ENCODE assay signal across 8 cellular contexts in genomic region chr1:46488343-46489168, GRCh38. TPM values are rescaled to one million over a fixed set of nuclear protein-coding genes. Genes with fewer than 3 reads are reported as not detected.
DNase-seq lines count a peak whose midpoint lies in the region; ATAC-seq and TF ChIP-seq lines count a peak whose summit lies in the region.

No MANE protein-coding gene starts in this region.

- no peaks in the 10 kb centered on the region for H3K9me3 ChIP-seq in CD8-positive, alpha-beta T cell (ENCODE audit: low read length)
- H3K9me3 ChIP-seq in HUES64 (ENCODE audit: insufficient read depth, low read depth, low read length): no peaks in the 10 kb centered on the region

- no peak overlapping the region for H3K4me3 ChIP-seq in CD8-positive, alpha-beta T cell (ENCODE audit: low read depth, low read length)
- peak overlapping the region; percentile 50 for H3K4me3 ChIP-seq in HUES64 (ENCODE audit: low read length)

- WGBS in HUES64: 6% methylated on average over 24 of the region's 24 CpGs

- peaks cover 9% of the 10 kb centered on the region for H3K4me1 ChIP-seq in CD8-positive, alpha-beta T cell (ENCODE audit: insufficient read depth, low read length)
- peaks cover 35% of the 10 kb centered on the region for H3K4me1 ChIP-seq in HUES64 (ENCODE audit: insufficient read depth, low read length)

- CTCF ChIA-PET in CD8-positive, alpha-beta T cell (lab: Charles Lee): interaction anchor here (0.7 to 2.9 kb wide), 3 partner anchors 11 to 263 kb away, joined by 3 to 13 read pairs (median 3); no protein-coding TSS in a partner anchor

- POLR2A ChIA-PET in CD8-positive, alpha-beta T cell (lab: Charles Lee): no interaction called here

- H3K36me3 Mint-ChIP-seq in CD8-positive, alpha-beta T cell: no peaks in the 10 kb centered on the region
- no peaks in the 10 kb centered on the region for H3K36me3 Mint-ChIP-seq in memory B cell

- ATAC-seq in CD8-positive, alpha-beta T cell: no peak
- no peak for ATAC-seq in memory B cell (ENCODE audit: low read depth)
- ATAC-seq in GM18505 (IDR thresholded peaks at IDR 0.05; ENCODE audit: unreplicated experiment): no peak
- no peak for ATAC-seq in GM19023 (IDR thresholded peaks at IDR 0.05; ENCODE audit: unreplicated experiment)
- no peak for ATAC-seq in GM19463 (IDR thresholded peaks at IDR 0.05; ENCODE audit: unreplicated experiment)

- no peak overlapping the region for H3K27ac Mint-ChIP-seq in CD8-positive, alpha-beta T cell
- no peak overlapping the region for H3K27ac Mint-ChIP-seq in memory B cell

- no peaks in the 10 kb centered on the region for H3K36me3 ChIP-seq in CD8-positive, alpha-beta T cell (ENCODE audit: insufficient read depth, low read length)
- no peaks in the 10 kb centered on the region for H3K36me3 ChIP-seq in HUES64 (ENCODE audit: insufficient read depth, low read length)

- no peak overlapping the region for H3K27ac ChIP-seq in CD8-positive, alpha-beta T cell (ENCODE audit: low read depth, low read length)
- H3K27ac ChIP-seq in HUES64 (ENCODE audit: low read depth, low read length): no peak overlapping the region

- peaks cover 75% of the 10 kb centered on the region for H3K27me3 Mint-ChIP-seq in CD8-positive, alpha-beta T cell (ENCODE audit: low read depth)
- H3K27me3 Mint-ChIP-seq in memory B cell: peaks cover 55% of the 10 kb centered on the region

- H3K27me3 ChIP-seq in CD8-positive, alpha-beta T cell (ENCODE audit: insufficient read depth, low read length): peaks cover 18% of the 10 kb centered on the region
- peaks cover 100% of the 10 kb centered on the region for H3K27me3 ChIP-seq in HUES64 (ENCODE audit: insufficient read depth, low read length)

- TF ChIP-seq POLR2A in GM18505 (IDR thresholded peaks at IDR 0.05; ENCODE audit: borderline replicate concordance, extremely low read depth, insufficient read depth, insufficient read length): no peak
- no peak for TF ChIP-seq POLR2A in erythroblast (IDR thresholded peaks at IDR 0.05; ENCODE audit: low read length)

- no peak for TF ChIP-seq CTCF in CD8-positive, alpha-beta T cell (IDR thresholded peaks at IDR 0.05)

- no peak overlapping the region for H3K9ac ChIP-seq in HUES64 (ENCODE audit: low read depth, low read length)

- DNase-seq in CD8-positive, alpha-beta T cell: no peak
- DNase-seq in amniotic epithelial cell (ENCODE audit: low read depth) (peak; percentile 23), memory B cell (ENCODE audit: low spot score in 2 of 2) (no peak), erythroblast (lab: John Stamatoyannopoulos, UW) (no peak)

- peaks cover 19% of the 10 kb centered on the region for H3K4me1 Mint-ChIP-seq in CD8-positive, alpha-beta T cell (ENCODE audit: low read depth)
- peaks cover 16% of the 10 kb centered on the region for H3K4me1 Mint-ChIP-seq in memory B cell

- no peaks in the 10 kb centered on the region for H3K9me3 Mint-ChIP-seq in CD8-positive, alpha-beta T cell
- no peaks in the 10 kb centered on the region for H3K9me3 Mint-ChIP-seq in memory B cell

- H3K4me3 Mint-ChIP-seq in CD8-positive, alpha-beta T cell: peak overlapping the region; percentile 78
- H3K4me3 Mint-ChIP-seq in memory B cell: peak overlapping the region; percentile 85

- intact Hi-C loops in CD8-positive, alpha-beta T cell (cut with DNase I, micrococcal nuclease): no loop called here

RNA-seq across cellular contexts. Expression of gene DMBX1, which starts 1.1 kb away (rescaled TPM):
- total RNA-seq in CD8-positive, alpha-beta T cell: not detected
- polyA plus RNA-seq in HUES64 (2013, experiment 1 of 2): 0.50 TPM
- 0.70 TPM for polyA plus RNA-seq in HUES64 (2013, experiment 2 of 2)
